In genomic region chr1:111938123-111938522, GRCh38 we compare ENCODE assay signal across 1 cellular context.
TF ChIP-seq lines count a peak whose summit lies in the region.

No MANE protein-coding gene starts in this region.

TF ChIP-seq in K562, 482 proteins besides CTCF, POLR2A, EP300 and RAD21:
- TF ChIP-seq POLR2H (tag; IDR thresholded peaks at IDR 0.05; ENCODE audit: low read depth), result no peak
